Comparison of ENCODE assay signal across 16 cellular contexts in genomic region chr11:10920205-10920604, GRCh38.
DNase-seq lines count a peak whose midpoint lies in the region; ATAC-seq and TF ChIP-seq lines count a peak whose summit lies in the region.
"Had no signal": no experiment of that assay in that cellular context is flagged by ENCODE, and none has a peak within 500 bp of the region (broad histone marks: within the 10 kb centered on the region; RNA-seq: fewer than 3 reads in every experiment).

No MANE protein-coding gene starts in this region.

- POLR2A ChIA-PET in A673 (lab: Charles Lee; ENCODE audit: low non-redundant PET), result no interaction called here

- no TSS peak for BruUV-seq in A673 (replicated peaks; lab: Mats Ljungman, UMichigan)

- no peaks in the 10 kb centered on the region for H3K9me3 ChIP-seq in A673 (ENCODE audit: low read depth, low read length, poor library complexity, severe bottlenecking)
- no peaks in the 10 kb centered on the region for H3K9me3 ChIP-seq in gastrocnemius medialis
- H3K9me3 ChIP-seq: right atrium auricular region had no signal

- H3K79me2 ChIP-seq in GM23338 (replicated peaks; ENCODE audit: insufficient read depth), result no peaks in the 10 kb centered on the region

- H3K9me3 Mint-ChIP-seq in GM23338 (peaks cover 26% of the 10 kb centered on the region), nephron (peaks cover 13% of the 10 kb centered on the region)

- H2AFZ ChIP-seq in GM23338, result peak overlapping the region; percentile 6; the same call in 1 of the 2 replicates

- DNase-seq in GM23338 (ENCODE audit: low spot score), result no peak
- peak; percentile 73 for DNase-seq in NCI-H226
- peak; percentile 95 for DNase-seq in amniotic epithelial cell (ENCODE audit: low read depth)
- no peak for DNase-seq in A673 (ENCODE audit: low spot score)
- DNase-seq in gastrocnemius medialis, result no peak
- no peak for DNase-seq in NCI-H187 treated with DMSO at 0.1 percent for 48 hours (lab: John Stamatoyannopoulos, UW)
- DNase-seq: activated CD4-positive, alpha-beta T cell treated with anti-CD3 and anti-CD28 coated beads, Interleukin-2, amount 50 U/mL, for 4 hours; activated naive CD4-positive, alpha-beta T cell; GOT3; MG63; stimulated activated CD4-positive, alpha-beta T cell treated with anti-CD3 and anti-CD28 coated beads, Interleukin-4, amount 100 ng/mL, for 4 hours; stomach had no signal

- in situ Hi-C loops in gastrocnemius medialis (cut with MboI; ENCODE audit: low sequenced_read_pairs in 4 of 4), result no loop called here

- H3K27ac ChIP-seq in GM23338 (ENCODE audit: low read depth) (no peak overlapping the region), A673 (ENCODE audit: low read depth, low read length, poor library complexity, severe bottlenecking) (no peak overlapping the region), gastrocnemius medialis (no peak overlapping the region)
- H3K27ac ChIP-seq: C4-2B, right atrium auricular region, stomach had no signal

- no peaks in the 10 kb centered on the region for H3F3A ChIP-seq in GM23338 (replicated peaks; ENCODE audit: low read depth)

- H3K36me3 ChIP-seq in GM23338 (ENCODE audit: insufficient read depth) (no peaks in the 10 kb centered on the region), A673 (ENCODE audit: insufficient read depth, low read length, poor library complexity, severe bottlenecking) (no peaks in the 10 kb centered on the region), gastrocnemius medialis (no peaks in the 10 kb centered on the region)
- H3K36me3 ChIP-seq: MG63, right atrium auricular region, stomach had no signal

- CTCF ChIA-PET in A673 (lab: Charles Lee), result no interaction called here

- no peaks in the 10 kb centered on the region for H3K9me2 ChIP-seq in GM23338 (ENCODE audit: insufficient read depth)

- H3K4me1 Mint-ChIP-seq in GM23338 (peaks cover 6% of the 10 kb centered on the region; the same call in 2 of the 3 replicates), nephron (peaks cover 11% of the 10 kb centered on the region)

- no peaks in the 10 kb centered on the region for H3K4me1 ChIP-seq in GM23338 (ENCODE audit: insufficient read depth)
- H3K4me1 ChIP-seq in A673 (ENCODE audit: insufficient read depth, low read length, poor library complexity, severe bottlenecking), result no peaks in the 10 kb centered on the region
- peaks cover 1 to 4% of the 10 kb centered on the region in 2 donors for H3K4me1 ChIP-seq in gastrocnemius medialis

- ATAC-seq in GM23338, result no peak
- no peak for ATAC-seq in gastrocnemius medialis
- no peak for ATAC-seq in HG02938 (IDR thresholded peaks at IDR 0.05; ENCODE audit: unreplicated experiment)

- H3K4me3 ChIP-seq in GM23338 (no peak overlapping the region), A673 (ENCODE audit: low read depth, low read length, poor library complexity, severe bottlenecking) (no peak overlapping the region), gastrocnemius medialis (no peak overlapping the region)
- H3K4me3 ChIP-seq: MG63, right atrium auricular region, stomach had no signal

- H3K27ac Mint-ChIP-seq in GM23338 (no peak overlapping the region), nephron (peak overlapping the region in 2 of 3 experiments; percentile 33 to 61)

- H3K27me3 Mint-ChIP-seq in GM23338 (ENCODE audit: insufficient read depth, low read depth, poor library complexity) (no peaks in the 10 kb centered on the region), nephron (ENCODE audit: low read depth) (no peaks in the 10 kb centered on the region)

- intact Hi-C loops in A673 (cut with micrococcal nuclease; ENCODE audit: unreplicated experiment) (no loop called here), gastrocnemius medialis (cut with DNase I; ENCODE audit: low total_unique reads) (no loop called here)

- no peak overlapping the region for H3K4me3 Mint-ChIP-seq in GM23338
- H3K4me3 Mint-ChIP-seq in nephron, result no peak overlapping the region

- H4K20me1 ChIP-seq in GM23338 (replicated peaks; ENCODE audit: insufficient read depth), result no peaks in the 10 kb centered on the region

- H3K36me3 Mint-ChIP-seq in GM23338 (ENCODE audit: low read depth) (peaks cover 14% of the 10 kb centered on the region; the same call in 2 of the 3 replicates), nephron (ENCODE audit: low read depth) (no peaks in the 10 kb centered on the region)

- H3K27me3 ChIP-seq in GM23338 (ENCODE audit: insufficient read depth) (no peaks in the 10 kb centered on the region), A673 (replicated peaks; ENCODE audit: insufficient read depth, low read depth, low read length, poor library complexity) (no peaks in the 10 kb centered on the region), gastrocnemius medialis (no peaks in the 10 kb centered on the region)
- H3K27me3 ChIP-seq: MG63, right atrium auricular region, stomach had no signal

- TF ChIP-seq CTCF in GM23338 (conservative IDR thresholded peaks at IDR 0.05; ENCODE audit: low read depth in 2 of 2) (no peak), nephron (IDR thresholded peaks at IDR 0.05; ENCODE audit: unreplicated experiment in 3 of 3) (no peak), A673 (conservative IDR thresholded peaks at IDR 0.05; ENCODE audit: low read depth, low read length) (no peak), gastrocnemius medialis (IDR thresholded peaks at IDR 0.05 in 4 of 5, conservative IDR thresholded peaks at IDR 0.05 in 1 of 5) (no peak)

- H3K4me2 ChIP-seq in GM23338, result no peak overlapping the region

- TF ChIP-seq POLR2A in gastrocnemius medialis (IDR thresholded peaks at IDR 0.05), result no peak

TF ChIP-seq in GM23338, 12 proteins besides CTCF, POLR2A, EP300 and RAD21:
- TF ChIP-seq EZH2 (IDR thresholded peaks at IDR 0.05; ENCODE audit: low read depth, unreplicated experiment), result no peak
- TF ChIP-seq NANOG (IDR thresholded peaks at IDR 0.05; ENCODE audit: borderline replicate concordance), result no peak
- no peak for TF ChIP-seq STAT1 (IDR thresholded peaks at IDR 0.05; ENCODE audit: unreplicated experiment)
- no peak for TF ChIP-seq ZNF114 (CRISPR knock-in tag; IDR thresholded peaks at IDR 0.05)

Comparison
In these comparisons a context has a peak if more than half of its experiments do, and no peak if none do; other contexts are left out.
1. DNase-seq: peak in NCI-H226 (single experiment) and amniotic epithelial cell (single experiment); none in GM23338 (single experiment), A673 (single experiment), gastrocnemius medialis (0 of 2) and NCI-H187 treated with DMSO at 0.1 percent for 48 hours (single experiment).